In genomic region chr22:21650823-21651520, GRCh38 we compare ENCODE assay signal across 1 cellular context.
TF ChIP-seq lines count a peak whose summit lies in the region.

No MANE protein-coding gene starts in this region.

TF ChIP-seq in HepG2, 621 proteins besides CTCF, POLR2A, EP300 and RAD21:
- TF ChIP-seq BHLHE40 (IDR thresholded peaks at IDR 0.05; ENCODE audit: low read length) (no peak), ZZZ3 (CRISPR knock-in tag; IDR thresholded peaks at IDR 0.05; ENCODE audit: borderline replicate concordance) (no peak), PLRG1 (conservative IDR thresholded peaks at IDR 0.05) (no peak), NPAS2 (CRISPR knock-in tag; IDR thresholded peaks at IDR 0.05; ENCODE audit: borderline replicate concordance) (no peak), POLR2AphosphoS2 (IDR thresholded peaks at IDR 0.05; ENCODE audit: low read depth, low read length) (no peak), ZNF543 (CRISPR knock-in tag; IDR thresholded peaks at IDR 0.05) (0 out of 2 replicates have a peak, but pooled peaks have one; percentile 21), THYN1 (CRISPR knock-in tag; IDR thresholded peaks at IDR 0.05; ENCODE audit: borderline replicate concordance, low read depth) (no peak), GABPB1 (CRISPR knock-in tag; IDR thresholded peaks at IDR 0.05) (no peak), HOXA7 (CRISPR knock-in tag; IDR thresholded peaks at IDR 0.05) (no peak), CENPBD1 (CRISPR knock-in tag; IDR thresholded peaks at IDR 0.05; ENCODE audit: borderline replicate concordance, low read depth) (0 out of 2 replicates have a peak, but pooled peaks have one; percentile 11), ARID3A (IDR thresholded peaks at IDR 0.05; ENCODE audit: low read depth, low read length) (no peak), ZNF234 (CRISPR knock-in tag; conservative IDR thresholded peaks at IDR 0.05) (no peak), ZNF556 (CRISPR knock-in tag; IDR thresholded peaks at IDR 0.05; ENCODE audit: borderline replicate concordance) (no peak), SAP130 (CRISPR knock-in tag; IDR thresholded peaks at IDR 0.05; ENCODE audit: low read depth) (peak; percentile 26; the same call in 1 of the 2 replicates), DDIT3 (CRISPR knock-in tag; IDR thresholded peaks at IDR 0.05) (no peak), ZNF607 (CRISPR knock-in tag; IDR thresholded peaks at IDR 0.05; ENCODE audit: borderline replicate concordance) (no peak), CBFB (CRISPR knock-in tag; IDR thresholded peaks at IDR 0.05) (no peak), CBX2 (IDR thresholded peaks at IDR 0.05; ENCODE audit: low read depth, low read length) (no peak), CBX2 (CRISPR knock-in tag; IDR thresholded peaks at IDR 0.05; ENCODE audit: low read depth) (no peak)
